19 cellular contexts compared by ENCODE assay signal in the genomic region with DNA sequence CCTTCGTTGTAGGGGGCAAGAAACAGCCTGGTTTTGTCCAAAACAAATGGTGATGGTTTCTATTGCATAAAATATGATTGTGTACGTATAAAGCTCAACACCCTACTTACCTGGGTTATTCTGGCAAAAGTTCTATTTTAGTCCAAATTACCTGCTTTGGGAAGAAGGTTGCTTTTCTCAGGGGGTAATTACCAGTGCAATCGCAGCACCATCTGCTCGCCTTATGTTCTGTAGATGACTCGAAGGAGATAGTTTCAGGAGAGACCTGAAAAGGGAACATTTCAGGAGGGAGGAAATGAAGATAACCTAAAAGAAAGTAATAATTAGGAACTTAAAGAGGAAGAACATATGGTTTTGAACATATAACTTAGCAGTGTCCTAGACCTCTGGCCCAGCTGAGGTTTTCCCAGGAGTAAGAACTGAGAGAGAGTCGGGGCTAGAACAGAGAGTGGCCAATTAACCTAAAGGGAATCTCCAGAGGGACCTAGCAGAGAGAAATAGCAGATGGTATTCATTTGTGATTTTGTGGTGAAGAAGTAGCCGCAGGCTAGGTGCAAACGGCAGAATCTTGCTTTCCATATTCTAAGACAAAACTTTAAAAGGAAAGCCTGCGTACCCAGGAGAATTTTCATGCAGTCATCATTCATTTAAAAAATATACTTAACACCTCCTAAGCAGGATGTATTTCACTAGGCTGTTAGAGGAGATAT.
"Had no signal": no experiment of that assay in that cellular context is flagged by ENCODE, and none has a peak within 500 bp of the region (broad histone marks: within the 10 kb centered on the region; RNA-seq: fewer than 3 reads in every experiment).

No MANE protein-coding gene starts in this region.

- H3K4me1 ChIP-seq: thyroid gland, uterus had no signal

- H3K4me1 Mint-ChIP-seq: activated CD4-positive, alpha-beta T cell treated with anti-CD3 and anti-CD28 coated beads, Interleukin-2, amount 10 ng/mL, durations not matched to agents 24 days and 14 days; central memory CD8-positive, alpha-beta T cell; stimulated activated memory B cell treated with anti-CD40 and anti-IgM and Interleukin-4, amounts not matched to agents 10 μg/mL and 1 μg/mL and 100 μg/mL, for 72 hours had no signal

- H3K9me3 Mint-ChIP-seq: activated CD4-positive, alpha-beta T cell treated with anti-CD3 and anti-CD28 coated beads, Interleukin-2, amount 10 ng/mL, durations not matched to agents 24 days and 14 days; central memory CD8-positive, alpha-beta T cell; dendritic cell treated with granulocyte-macrophage colony-stimulating factor and Interleukin-4, amounts not matched to agents 40 ng/mL and 50 ng/mL, for 4 days; natural killer cell treated with Interleukin-12 subunit alpha and Interleukin-12 subunit beta and Interleukin-15 and Interleukin-18, amount 100 ng/mL, for 72 hours had no signal

- H3K4me3 Mint-ChIP-seq: activated CD4-positive, alpha-beta T cell treated with anti-CD3 and anti-CD28 coated beads, Interleukin-2, amount 10 ng/mL, durations not matched to agents 24 days and 14 days; activated CD8-positive, alpha-beta T cell treated with anti-CD3 and anti-CD28 coated beads, Interleukin-2, amount 10 ng/mL, durations not matched to agents 7 days and 5 days; activated T-cell treated with anti-CD3 and anti-CD28 coated beads, Interleukin-2, amount 50 U/mL, for 72 hours; brain; central memory CD8-positive, alpha-beta T cell; dendritic cell treated with granulocyte-macrophage colony-stimulating factor and Interleukin-4, amounts not matched to agents 40 ng/mL and 50 ng/mL, for 4 days; natural killer cell treated with Interleukin-12 subunit alpha and Interleukin-12 subunit beta and Interleukin-15 and Interleukin-18, amount 100 ng/mL, for 72 hours; stimulated activated memory B cell treated with anti-CD40 and anti-IgM and Interleukin-4, amounts not matched to agents 10 μg/mL and 1 μg/mL and 100 μg/mL, for 72 hours; WTC11 had no signal

- H3K4me3 ChIP-seq: thyroid gland, uterus had no signal

- H3K36me3 ChIP-seq: thyroid gland, uterus had no signal

- H3K27ac Mint-ChIP-seq: activated CD4-positive, alpha-beta T cell treated with anti-CD3 and anti-CD28 coated beads, Interleukin-2, amount 10 ng/mL, durations not matched to agents 24 days and 14 days; activated CD8-positive, alpha-beta T cell treated with anti-CD3 and anti-CD28 coated beads, Interleukin-2, amount 10 ng/mL, durations not matched to agents 7 days and 5 days; activated naive CD4-positive, alpha-beta T cell treated with anti-CD3 and anti-CD28 coated beads, Interleukin-2, amount 50 U/mL, for 72 hours; activated T-cell treated with anti-CD3 and anti-CD28 coated beads, Interleukin-2, amount 50 U/mL, for 72 hours; brain; dendritic cell treated with granulocyte-macrophage colony-stimulating factor and Interleukin-4, amounts not matched to agents 40 ng/mL and 50 ng/mL, for 4 days; natural killer cell treated with Interleukin-12 subunit alpha and Interleukin-12 subunit beta and Interleukin-15 and Interleukin-18, amount 100 ng/mL, for 72 hours; stimulated activated memory B cell treated with anti-CD40 and anti-IgM and Interleukin-4, amounts not matched to agents 10 μg/mL and 1 μg/mL and 100 μg/mL, for 72 hours; WTC11 had no signal

- H3K9me3 ChIP-seq: thyroid gland, uterus had no signal

- H3K36me3 Mint-ChIP-seq: activated naive CD4-positive, alpha-beta T cell treated with anti-CD3 and anti-CD28 coated beads, Interleukin-2, amount 50 U/mL, for 72 hours; brain; natural killer cell treated with Interleukin-12 subunit alpha and Interleukin-12 subunit beta and Interleukin-15 and Interleukin-18, amount 100 ng/mL, for 72 hours; stimulated activated memory B cell treated with anti-CD40 and anti-IgM and Interleukin-4, amounts not matched to agents 10 μg/mL and 1 μg/mL and 100 μg/mL, for 72 hours had no signal

- H3K27me3 ChIP-seq: thyroid gland, uterus had no signal

- H3K27me3 Mint-ChIP-seq: activated CD4-positive, alpha-beta T cell treated with anti-CD3 and anti-CD28 coated beads, Interleukin-2, amount 10 ng/mL, durations not matched to agents 24 days and 14 days; brain; central memory CD8-positive, alpha-beta T cell; dendritic cell treated with granulocyte-macrophage colony-stimulating factor and Interleukin-4, amounts not matched to agents 40 ng/mL and 50 ng/mL, for 4 days; natural killer cell treated with Interleukin-12 subunit alpha and Interleukin-12 subunit beta and Interleukin-15 and Interleukin-18, amount 100 ng/mL, for 72 hours; stimulated activated memory B cell treated with anti-CD40 and anti-IgM and Interleukin-4, amounts not matched to agents 10 μg/mL and 1 μg/mL and 100 μg/mL, for 72 hours had no signal

- ATAC-seq: activated CD8-positive, alpha-beta T cell treated with anti-CD3 and anti-CD28 coated beads, Interleukin-2, amount 10 ng/mL, durations not matched to agents 7 days and 5 days; activated naive CD4-positive, alpha-beta T cell treated with anti-CD3 and anti-CD28 coated beads, Interleukin-2, amount 50 U/mL, for 72 hours; activated T-cell treated with anti-CD3 and anti-CD28 coated beads, Interleukin-2, amount 50 U/mL, for 72 hours; natural killer cell treated with Interleukin-12 subunit alpha and Interleukin-12 subunit beta and Interleukin-15 and Interleukin-18, amount 100 ng/mL, for 72 hours; stimulated activated memory B cell treated with anti-CD40 and anti-IgM and Interleukin-4, amounts not matched to agents 10 μg/mL and 1 μg/mL and 100 μg/mL, for 72 hours; WTC11 had no signal

- DNase-seq: activated CD4-positive, alpha-beta T cell treated with anti-CD3 and anti-CD28 coated beads, Interleukin-2, amount 10 ng/mL, durations not matched to agents 24 days and 14 days; activated CD8-positive, alpha-beta memory T cell treated with anti-CD3 and anti-CD28 coated beads, Interleukin-2, amount 50 U/mL, for 4 hours; activated CD8-positive, alpha-beta T cell treated with anti-CD3 and anti-CD28 coated beads, Interleukin-2, amount 10 ng/mL, durations not matched to agents 7 days and 5 days; activated gamma-delta T cell; activated T-cell treated with anti-CD3 and anti-CD28 coated beads, Interleukin-2, amount 50 U/mL, for 72 hours; amygdala; effector memory CD4-positive, alpha-beta T cell; mesendoderm; posterior cingulate gyrus; stimulated activated CD4-positive, alpha-beta T cell treated with anti-CD3 and anti-CD28 coated beads, Interleukin-2, amount 100 ng/mL, for 48 hours; thyroid gland; uterus had no signal
